8 cellular contexts compared by ENCODE assay signal in genomic region chr3:122793568-122794416, GRCh38. TPM values are rescaled to one million over a fixed set of nuclear protein-coding genes. Genes with fewer than 3 reads are reported as not detected.
DNase-seq lines count a peak whose midpoint lies in the region; FAIRE-seq and TF ChIP-seq lines count a peak whose summit lies in the region.

TSS of gene HSPBAP1 (minus strand) at chr3:122793831. CDS start at chr3:122793680, 151 bp downstream.

- peak; percentile 61 for TF ChIP-seq EP300 in transverse colon (IDR thresholded peaks at IDR 0.05; ENCODE audit: low read depth)

- FAIRE-seq in H54 (lab: Jason Lieb, UNC): peak; percentile 97

- peak within 1 kb of the TSS; percentile 86 for H3K4me3 ChIP-seq in DOHH2 (ENCODE audit: low read length)
- peak within 1 kb of the TSS; percentile 74 for H3K4me3 ChIP-seq in parathyroid adenoma (ENCODE audit: low read depth, low read length)
- H3K4me3 ChIP-seq in transverse colon: peak within 1 kb of the TSS; percentile 66 to 81 (median 78)

- peak within 1 kb of the TSS; percentile 95 for H2AFZ ChIP-seq in parathyroid adenoma

- peak; percentile 72 for DNase-seq in H54 (ENCODE audit: insufficient read length, low spot score)
- peak; percentile 97 for DNase-seq in NAMALWA (ENCODE audit: low spot score)
- peak; percentile 97 for DNase-seq in activated effector memory CD4-positive, alpha-beta T cell treated with anti-CD3 and anti-CD28 coated beads, Interleukin-2, amount 50 U/mL, for 16 hours
- peak; percentile 83 for DNase-seq in glomerular endothelial cell (ENCODE audit: extremely low read depth, low read depth, low spot score)
- peak; percentile 96 for DNase-seq in transverse colon
- DNase-seq in NCI-H82 treated with DMSO at 0.1 percent for 48 hours (lab: John Stamatoyannopoulos, UW; ENCODE audit: unreplicated experiment): no peak

- TF ChIP-seq POLR2A in H54 (IDR thresholded peaks at IDR 0.05; ENCODE audit: low read depth, low read length) (peak; percentile 55), transverse colon (IDR thresholded peaks at IDR 0.05) (peak; percentile 55)

- peak within 1 kb of the TSS; percentile 62 for H3K27ac ChIP-seq in DOHH2 (ENCODE audit: low read depth, low read length)
- H3K27ac ChIP-seq in parathyroid adenoma: peak within 1 kb of the TSS; percentile 91
- peak within 1 kb of the TSS; percentile 86 to 97 (median 95) for H3K27ac ChIP-seq in transverse colon

- H3K9me3 ChIP-seq in DOHH2 (ENCODE audit: control insufficient read depth, insufficient read depth, low read length) (no peaks in the 10 kb centered on the region), parathyroid adenoma (ENCODE audit: control insufficient read depth, low read length) (no peaks in the 10 kb centered on the region), transverse colon (no peaks in the 10 kb centered on the region)

- H3K27me3 ChIP-seq in DOHH2 (ENCODE audit: control insufficient read depth, low read length) (no peaks in the 10 kb centered on the region), parathyroid adenoma (ENCODE audit: control insufficient read depth, insufficient read depth, low read length) (no peaks in the 10 kb centered on the region), transverse colon (no peaks in the 10 kb centered on the region)

- TF ChIP-seq CTCF in DOHH2 (IDR thresholded peaks at IDR 0.05; ENCODE audit: low read depth, low read length, poor library complexity, severe bottlenecking): no peak
- TF ChIP-seq CTCF in parathyroid adenoma (IDR thresholded peaks at IDR 0.05): no peak
- no peak for TF ChIP-seq CTCF in transverse colon (IDR thresholded peaks at IDR 0.05)

- H3K9me2 ChIP-seq in DOHH2 (replicated peaks; ENCODE audit: control insufficient read depth, low read length): no peaks in the 10 kb centered on the region

- no peaks in the 10 kb centered on the region for H4K20me1 ChIP-seq in DOHH2 (ENCODE audit: control insufficient read depth, insufficient read depth, low read depth, low read length)

- H3K4me1 ChIP-seq in DOHH2 (ENCODE audit: control insufficient read depth, low read length): peaks cover 28% of the 10 kb centered on the region
- peaks cover 9% of the 10 kb centered on the region for H3K4me1 ChIP-seq in parathyroid adenoma
- peaks cover 0 to 31% (median 25%) of the 10 kb centered on the region in 4 donors for H3K4me1 ChIP-seq in transverse colon

- in situ Hi-C loops in transverse colon (cut with MboI; ENCODE audit: low pct_ligation_motif_present in 1 of 4, low pct_unique_long_range_greater_than_20kb in 1 of 4, low sequenced_read_pairs in 3 of 4): no loop called here

- peaks cover 40% of the 10 kb centered on the region for H3K79me2 ChIP-seq in DOHH2 (ENCODE audit: control insufficient read depth, low read length)
- no peaks in the 10 kb centered on the region for H3K79me2 ChIP-seq in parathyroid adenoma

- H3K9ac ChIP-seq in parathyroid adenoma: no peak within 1 kb of the TSS

- H3K4me2 ChIP-seq in DOHH2 (ENCODE audit: low read length) (peak within 1 kb of the TSS; percentile 96), parathyroid adenoma (ENCODE audit: low read length) (peak within 1 kb of the TSS; percentile 89)

- no peaks in the 10 kb centered on the region for H3F3A ChIP-seq in DOHH2 (ENCODE audit: control insufficient read depth, insufficient read depth)

- intact Hi-C loops in transverse colon (cut with DNase I; ENCODE audit: low total_unique reads): no loop called here

- H3K36me3 ChIP-seq in DOHH2 (ENCODE audit: control insufficient read depth, low read length): no peaks in the 10 kb centered on the region
- H3K36me3 ChIP-seq in parathyroid adenoma (ENCODE audit: control insufficient read depth, insufficient read depth, low read length): no peaks in the 10 kb centered on the region
- H3K36me3 ChIP-seq in transverse colon: no peaks in the 10 kb centered on the region

- WGBS in transverse colon (ENCODE audit: low coverage in 1 of 2), 2 donors: 0% methylated on average over 1 to 42 of the region's 46 CpGs

RNA-seq across cellular contexts. Expression of gene HSPBAP1, which starts in this region (rescaled TPM):
- total RNA-seq in glomerular endothelial cell (4.1 and 6.4 TPM in 2 replicates), transverse colon (10 to 100 TPM in 2 of 4 donors, 1 to 10 TPM in 2; 1.2 to 22.8 (median 10.3) TPM)
